1 cellular context compared by ENCODE assay signal in the genomic region with DNA sequence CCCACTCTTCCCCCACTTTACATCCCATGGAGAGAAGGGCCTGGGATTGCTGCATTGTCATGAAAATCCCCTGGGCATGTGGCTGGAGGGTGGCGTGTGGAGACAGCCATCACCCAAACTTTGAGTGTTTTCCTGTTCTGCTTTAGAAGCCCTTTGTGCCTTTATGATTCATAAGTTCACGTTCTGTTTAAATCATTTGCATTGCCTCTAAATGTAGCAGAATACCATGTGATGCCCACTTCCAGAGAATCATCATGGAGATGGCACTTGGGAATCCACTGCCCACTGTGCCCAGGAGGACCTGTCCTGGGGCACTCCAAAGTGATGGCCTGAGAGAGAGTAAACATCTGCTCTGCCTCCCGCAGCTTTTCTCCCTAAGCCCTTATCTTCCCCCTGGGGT.
TF ChIP-seq lines count a peak whose summit lies in the region.

No MANE protein-coding gene starts in this region.

TF ChIP-seq in HepG2, 621 proteins besides CTCF, POLR2A, EP300 and RAD21:
- TF ChIP-seq, protein P1, sequence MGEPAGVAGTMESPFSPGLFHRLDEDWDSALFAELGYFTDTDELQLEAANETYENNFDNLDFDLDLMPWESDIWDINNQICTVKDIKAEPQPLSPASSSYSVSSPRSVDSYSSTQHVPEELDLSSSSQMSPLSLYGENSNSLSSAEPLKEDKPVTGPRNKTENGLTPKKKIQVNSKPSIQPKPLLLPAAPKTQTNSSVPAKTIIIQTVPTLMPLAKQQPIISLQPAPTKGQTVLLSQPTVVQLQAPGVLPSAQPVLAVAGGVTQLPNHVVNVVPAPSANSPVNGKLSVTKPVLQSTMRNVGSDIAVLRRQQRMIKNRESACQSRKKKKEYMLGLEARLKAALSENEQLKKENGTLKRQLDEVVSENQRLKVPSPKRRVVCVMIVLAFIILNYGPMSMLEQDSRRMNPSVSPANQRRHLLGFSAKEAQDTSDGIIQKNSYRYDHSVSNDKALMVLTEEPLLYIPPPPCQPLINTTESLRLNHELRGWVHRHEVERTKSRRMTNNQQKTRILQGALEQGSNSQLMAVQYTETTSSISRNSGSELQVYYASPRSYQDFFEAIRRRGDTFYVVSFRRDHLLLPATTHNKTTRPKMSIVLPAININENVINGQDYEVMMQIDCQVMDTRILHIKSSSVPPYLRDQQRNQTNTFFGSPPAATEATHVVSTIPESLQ (CRISPR knock-in tag; conservative IDR thresholded peaks at IDR 0.05) = no peak
- TF ChIP-seq, protein P2, sequence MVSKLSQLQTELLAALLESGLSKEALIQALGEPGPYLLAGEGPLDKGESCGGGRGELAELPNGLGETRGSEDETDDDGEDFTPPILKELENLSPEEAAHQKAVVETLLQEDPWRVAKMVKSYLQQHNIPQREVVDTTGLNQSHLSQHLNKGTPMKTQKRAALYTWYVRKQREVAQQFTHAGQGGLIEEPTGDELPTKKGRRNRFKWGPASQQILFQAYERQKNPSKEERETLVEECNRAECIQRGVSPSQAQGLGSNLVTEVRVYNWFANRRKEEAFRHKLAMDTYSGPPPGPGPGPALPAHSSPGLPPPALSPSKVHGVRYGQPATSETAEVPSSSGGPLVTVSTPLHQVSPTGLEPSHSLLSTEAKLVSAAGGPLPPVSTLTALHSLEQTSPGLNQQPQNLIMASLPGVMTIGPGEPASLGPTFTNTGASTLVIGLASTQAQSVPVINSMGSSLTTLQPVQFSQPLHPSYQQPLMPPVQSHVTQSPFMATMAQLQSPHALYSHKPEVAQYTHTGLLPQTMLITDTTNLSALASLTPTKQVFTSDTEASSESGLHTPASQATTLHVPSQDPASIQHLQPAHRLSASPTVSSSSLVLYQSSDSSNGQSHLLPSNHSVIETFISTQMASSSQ (IDR thresholded peaks at IDR 0.05; ENCODE audit: low read depth) = no peak
- TF ChIP-seq, protein P2 (CRISPR knock-in tag; IDR thresholded peaks at IDR 0.05; ENCODE audit: borderline replicate concordance) = no peak
- TF ChIP-seq, protein P3, sequence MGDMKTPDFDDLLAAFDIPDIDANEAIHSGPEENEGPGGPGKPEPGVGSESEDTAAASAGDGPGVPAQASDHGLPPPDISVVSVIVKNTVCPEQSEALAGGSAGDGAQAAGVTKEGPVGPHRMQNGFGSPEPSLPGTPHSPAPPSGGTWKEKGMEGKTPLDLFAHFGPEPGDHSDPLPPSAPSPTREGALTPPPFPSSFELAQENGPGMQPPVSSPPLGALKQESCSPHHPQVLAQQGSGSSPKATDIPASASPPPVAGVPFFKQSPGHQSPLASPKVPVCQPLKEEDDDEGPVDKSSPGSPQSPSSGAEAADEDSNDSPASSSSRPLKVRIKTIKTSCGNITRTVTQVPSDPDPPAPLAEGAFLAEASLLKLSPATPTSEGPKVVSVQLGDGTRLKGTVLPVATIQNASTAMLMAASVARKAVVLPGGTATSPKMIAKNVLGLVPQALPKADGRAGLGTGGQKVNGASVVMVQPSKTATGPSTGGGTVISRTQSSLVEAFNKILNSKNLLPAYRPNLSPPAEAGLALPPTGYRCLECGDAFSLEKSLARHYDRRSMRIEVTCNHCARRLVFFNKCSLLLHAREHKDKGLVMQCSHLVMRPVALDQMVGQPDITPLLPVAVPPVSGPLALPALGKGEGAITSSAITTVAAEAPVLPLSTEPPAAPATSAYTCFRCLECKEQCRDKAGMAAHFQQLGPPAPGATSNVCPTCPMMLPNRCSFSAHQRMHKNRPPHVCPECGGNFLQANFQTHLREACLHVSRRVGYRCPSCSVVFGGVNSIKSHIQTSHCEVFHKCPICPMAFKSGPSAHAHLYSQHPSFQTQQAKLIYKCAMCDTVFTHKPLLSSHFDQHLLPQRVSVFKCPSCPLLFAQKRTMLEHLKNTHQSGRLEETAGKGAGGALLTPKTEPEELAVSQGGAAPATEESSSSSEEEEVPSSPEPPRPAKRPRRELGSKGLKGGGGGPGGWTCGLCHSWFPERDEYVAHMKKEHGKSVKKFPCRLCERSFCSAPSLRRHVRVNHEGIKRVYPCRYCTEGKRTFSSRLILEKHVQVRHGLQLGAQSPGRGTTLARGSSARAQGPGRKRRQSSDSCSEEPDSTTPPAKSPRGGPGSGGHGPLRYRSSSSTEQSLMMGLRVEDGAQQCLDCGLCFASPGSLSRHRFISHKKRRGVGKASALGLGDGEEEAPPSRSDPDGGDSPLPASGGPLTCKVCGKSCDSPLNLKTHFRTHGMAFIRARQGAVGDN (CRISPR knock-in tag; IDR thresholded peaks at IDR 0.05) = no peak
- TF ChIP-seq ARHGAP35 (CRISPR knock-in tag; IDR thresholded peaks at IDR 0.05; ENCODE audit: borderline replicate concordance) = no peak
